ENCODE assay signal across 1 cellular context in genomic region chr5:36692791-36693763, GRCh38.
TF ChIP-seq lines count a peak whose summit lies in the region.

No MANE protein-coding gene starts in this region.

TF ChIP-seq in GM12878, 131 proteins besides CTCF, POLR2A, EP300 and RAD21 (continued from another document):
- TF ChIP-seq PRDM15 (CRISPR knock-in tag; IDR thresholded peaks at IDR 0.05) (no peak), BACH1 (IDR thresholded peaks at IDR 0.05; ENCODE audit: borderline replicate concordance) (0 out of 2 replicates have a peak, but pooled peaks have one; percentile 7), NRF1 (conservative IDR thresholded peaks at IDR 0.05; ENCODE audit: low read depth, low read length) (no peak), RB1 (IDR thresholded peaks at IDR 0.05; ENCODE audit: borderline replicate concordance) (0 out of 2 replicates have a peak, but pooled peaks have one; percentile 28), GATAD2B (conservative IDR thresholded peaks at IDR 0.05; ENCODE audit: low read depth) (no peak), HDAC6 (IDR thresholded peaks at IDR 0.05; ENCODE audit: unreplicated experiment) (no peak), KDM1A (IDR thresholded peaks at IDR 0.05; ENCODE audit: borderline replicate concordance) (no peak), CHD4 (IDR thresholded peaks at IDR 0.05) (no peak), GABPA (IDR thresholded peaks at IDR 0.05; ENCODE audit: low read depth) (no peak), KLF5 (IDR thresholded peaks at IDR 0.05; ENCODE audit: partially characterized antibody) (no peak), EZH2 (IDR thresholded peaks at IDR 0.05; ENCODE audit: borderline replicate concordance, control insufficient read depth, low read depth, low read length) (no peak), CBX5 (IDR thresholded peaks at IDR 0.05; ENCODE audit: low read depth) (no peak), LARP7 (IDR thresholded peaks at IDR 0.05) (0 out of 2 replicates have a peak, but pooled peaks have one; percentile 38), USF1 (IDR thresholded peaks at IDR 0.05; ENCODE audit: borderline replicate concordance, extremely low read length, insufficient read depth, low read depth, low read length) (no peak), YY1 (IDR thresholded peaks at IDR 0.05; ENCODE audit: low read depth, low read length) (peak; percentile 54; the same call in 1 of the 2 replicates)
